In genomic region chr11:15852179-15852578, GRCh38 we compare ENCODE assay signal across 10 cellular contexts.
DNase-seq lines count a peak whose midpoint lies in the region; ATAC-seq and TF ChIP-seq lines count a peak whose summit lies in the region.
"Had no signal": no experiment of that assay in that cellular context is flagged by ENCODE, and none has a peak within 500 bp of the region (broad histone marks: within the 10 kb centered on the region; RNA-seq: fewer than 3 reads in every experiment).

No MANE protein-coding gene starts in this region.

- no peak for DNase-seq in SK-N-SH
- no peak for DNase-seq in Panc1 (ENCODE audit: low read depth, low spot score)
- DNase-seq in fibroblast of the aortic adventitia (ENCODE audit: low read depth): peak; percentile 17
- peak; percentile 55 for DNase-seq in testis
- no peak for DNase-seq in NCI-H2196 (lab: John Stamatoyannopoulos, UW; ENCODE audit: unreplicated experiment)
- no peak for DNase-seq in activated CD4-positive, alpha-beta memory T cell treated with anti-CD3 and anti-CD28 coated beads for 36 hours
- no peak for DNase-seq in mesothelial cell of epicardium (ENCODE audit: low spot score in 2 of 2, unreplicated experiment in 2 of 2)
- DNase-seq: HCEC 1CT had no signal

- H3K36me3 ChIP-seq in SK-N-SH (replicated peaks in 1 of 2; ENCODE audit: control insufficient read depth in 1 of 2, insufficient read depth in 2 of 2, low read length in 1 of 2) (no peaks in the 10 kb centered on the region), Panc1 (ENCODE audit: control insufficient read depth, insufficient read depth, low read length) (no peaks in the 10 kb centered on the region), testis (ENCODE audit: low read depth, missing control alignments) (no peaks in the 10 kb centered on the region)

- no peak overlapping the region for H2AFZ ChIP-seq in SK-N-SH (ENCODE audit: low read depth)

- TF ChIP-seq CTCF in SK-N-SH (IDR thresholded peaks at IDR 0.05): peak; percentile 41
- peak; percentile 45 for TF ChIP-seq CTCF in Panc1 (IDR thresholded peaks at IDR 0.05)
- TF ChIP-seq CTCF in fibroblast of the aortic adventitia (IDR thresholded peaks at IDR 0.05; ENCODE audit: insufficient read depth, low read length): peak; percentile 42
- TF ChIP-seq CTCF in testis (IDR thresholded peaks at IDR 0.05): peak in 2 of 3 experiments; percentile 24 to 43
- TF ChIP-seq CTCF in mesothelial cell of epicardium (IDR thresholded peaks at IDR 0.05; ENCODE audit: unreplicated experiment): no peak

- no peak overlapping the region for H3K4me2 ChIP-seq in SK-N-SH

- no peak overlapping the region for H3K4me3 Mint-ChIP-seq in activated CD4-positive, alpha-beta memory T cell treated with anti-CD3 and anti-CD28 coated beads for 36 hours
- H3K4me3 Mint-ChIP-seq in mesothelial cell of epicardium: no peak overlapping the region

- H3K9me3 ChIP-seq in SK-N-SH (no peaks in the 10 kb centered on the region), Panc1 (ENCODE audit: control insufficient read depth, insufficient read depth, low read depth, low read length) (no peaks in the 10 kb centered on the region), testis (no peaks in the 10 kb centered on the region)

- CTCF ChIA-PET in SK-N-SH (lab: Yijun Ruan, JAX): interaction anchor here (0.8 to 1.5 kb wide), 9 partner anchors 8 to 205 kb away, joined by 3 to 5 read pairs (median 3); no protein-coding TSS in a partner anchor
- CTCF ChIA-PET in Panc1 (lab: Charles Lee): interaction anchor here (0.6 kb wide), 1 partner anchor 224 kb away, joined by 5 read pairs; no protein-coding TSS in a partner anchor
- CTCF ChIA-PET in activated CD4-positive, alpha-beta memory T cell treated with anti-CD3 and anti-CD28 coated beads for 36 hours (lab: Charles Lee): interaction anchor here (0.6 to 1.0 kb wide), 3 partner anchors 251 to 762 kb away, joined by 3 read pairs; no protein-coding TSS in a partner anchor

- in situ Hi-C loops in Panc1 (cut with HindIII; ENCODE audit: low pct_unique_long_range_greater_than_20kb, low sequenced_read_pairs): no loop called here

- H3K4me1 ChIP-seq in SK-N-SH (ENCODE audit: control insufficient read depth in 1 of 2, insufficient read depth in 2 of 2, low read depth in 1 of 2, low read length in 1 of 2) (peaks cover 0 to 3% of the 10 kb centered on the region in 2 experiments; a peak in 2 of 4 replicates), Panc1 (ENCODE audit: control insufficient read depth, insufficient read depth, low read length) (no peaks in the 10 kb centered on the region), testis (peaks cover 6% of the 10 kb centered on the region)

- BruUV-seq in Panc1 (replicated peaks; lab: Mats Ljungman, UMichigan): no TSS peak

- 35% methylated on average over 3 of the region's 3 CpGs for WGBS in SK-N-SH (ENCODE audit: low lambda C conversion rate)
- WGBS in testis, 2 donors: 83 to 87% methylated on average over 3 of the region's 3 CpGs

- H3K27ac ChIP-seq in SK-N-SH (ENCODE audit: low read depth in 2 of 2, low read length in 1 of 2): no peak overlapping the region
- H3K27ac ChIP-seq in Panc1 (ENCODE audit: low read length): no peak overlapping the region
- no peak overlapping the region for H3K27ac ChIP-seq in testis

- H3K27me3 Mint-ChIP-seq in activated CD4-positive, alpha-beta memory T cell treated with anti-CD3 and anti-CD28 coated beads for 36 hours: peaks cover 3% of the 10 kb centered on the region
- peaks cover 23% of the 10 kb centered on the region for H3K27me3 Mint-ChIP-seq in mesothelial cell of epicardium (ENCODE audit: low read depth)

- ATAC-seq in SK-N-SH treated with all-trans-retinoic acid at 6 μM for 48 hours (no peak), Panc1 (no peak)

- H3K9me2 ChIP-seq in SK-N-SH: no peaks in the 10 kb centered on the region

- no peaks in the 10 kb centered on the region for H3K9me3 Mint-ChIP-seq in activated CD4-positive, alpha-beta memory T cell treated with anti-CD3 and anti-CD28 coated beads for 36 hours
- H3K9me3 Mint-ChIP-seq in mesothelial cell of epicardium: no peaks in the 10 kb centered on the region
- H3K9me3 Mint-ChIP-seq: activated T-helper 2 cell treated with anti-CD3 and anti-CD28 coated beads, Interferon-gamma antibody, Interleukin-2, Interleukin-4, amounts not matched to agents 10 μg/mL and 5 μg/mL and 100 μg/mL, durations not matched to agents 14 hours and 24 hours and 36 hours had no signal

- no peak overlapping the region for H3K9ac ChIP-seq in SK-N-SH

- no peaks in the 10 kb centered on the region for H3K4me1 Mint-ChIP-seq in activated CD4-positive, alpha-beta memory T cell treated with anti-CD3 and anti-CD28 coated beads for 36 hours (ENCODE audit: low read depth)
- H3K4me1 Mint-ChIP-seq in mesothelial cell of epicardium: peaks cover 4% of the 10 kb centered on the region

- intact Hi-C loops in Panc1 (cut with micrococcal nuclease; ENCODE audit: unreplicated experiment): no loop called here
- intact Hi-C loops in testis (cut with DNase I; ENCODE audit: low total_unique reads): no loop called here
- intact Hi-C loops in activated CD4-positive, alpha-beta memory T cell treated with anti-CD3 and anti-CD28 coated beads for 36 hours (cut with micrococcal nuclease): no loop called here

- POLR2A ChIA-PET in SK-N-SH (lab: Yijun Ruan, JAX): no interaction called here
- POLR2A ChIA-PET in Panc1 (lab: Charles Lee): no interaction called here
- POLR2A ChIA-PET in activated CD4-positive, alpha-beta memory T cell treated with anti-CD3 and anti-CD28 coated beads for 36 hours (lab: Charles Lee): no interaction called here

- TF ChIP-seq EP300 in SK-N-SH (IDR thresholded peaks at IDR 0.05; ENCODE audit: borderline replicate concordance in 1 of 2, low read depth in 1 of 2, low read length in 1 of 2): no peak

- H4K20me1 ChIP-seq in SK-N-SH (ENCODE audit: insufficient read depth): no peaks in the 10 kb centered on the region

- H3F3A ChIP-seq in SK-N-SH (replicated peaks; ENCODE audit: insufficient read depth): no peaks in the 10 kb centered on the region

- H3K4me3 ChIP-seq in SK-N-SH (ENCODE audit: low read depth in 2 of 2, low read length in 1 of 2) (no peak overlapping the region), Panc1 (ENCODE audit: low read depth in 2 of 2, low read length in 2 of 2) (no peak overlapping the region), fibroblast of the aortic adventitia (ENCODE audit: low read depth, low read length) (no peak overlapping the region), testis (no peak overlapping the region)

- no peak overlapping the region for H3K27ac Mint-ChIP-seq in activated CD4-positive, alpha-beta memory T cell treated with anti-CD3 and anti-CD28 coated beads for 36 hours
- H3K27ac Mint-ChIP-seq in mesothelial cell of epicardium: no peak overlapping the region
- H3K27ac Mint-ChIP-seq: activated T-helper 2 cell treated with anti-CD3 and anti-CD28 coated beads, Interferon-gamma antibody, Interleukin-2, Interleukin-4, amounts not matched to agents 10 μg/mL and 5 μg/mL and 100 μg/mL, durations not matched to agents 14 hours and 24 hours and 36 hours had no signal

- H3K79me2 ChIP-seq in SK-N-SH (ENCODE audit: insufficient read depth): no peaks in the 10 kb centered on the region

- no peak for TF ChIP-seq POLR2A in testis (IDR thresholded peaks at IDR 0.05)

- TF ChIP-seq RAD21 in SK-N-SH (IDR thresholded peaks at IDR 0.05; ENCODE audit: low read length): peak; percentile 57

- no peaks in the 10 kb centered on the region for H3K27me3 ChIP-seq in SK-N-SH (ENCODE audit: insufficient read depth)
- H3K27me3 ChIP-seq in Panc1 (ENCODE audit: control insufficient read depth, insufficient read depth, low read length): no peaks in the 10 kb centered on the region; the same call in 1 of the 2 replicates
- H3K27me3 ChIP-seq in testis: no peaks in the 10 kb centered on the region

- H3K36me3 Mint-ChIP-seq in activated CD4-positive, alpha-beta memory T cell treated with anti-CD3 and anti-CD28 coated beads for 36 hours: no peaks in the 10 kb centered on the region
- H3K36me3 Mint-ChIP-seq in mesothelial cell of epicardium: no peaks in the 10 kb centered on the region

TF ChIP-seq in SK-N-SH, 30 proteins besides CTCF, POLR2A, EP300 and RAD21 (continues in another document):
- peak; percentile 40; the same call in 1 of the 2 replicates for TF ChIP-seq SMC3 (IDR thresholded peaks at IDR 0.05; ENCODE audit: low read depth, low read length)

TF ChIP-seq in SK-N-SH treated with all-trans-retinoic acid at 6 μM for 48 hours, 23 proteins besides CTCF, POLR2A, EP300 and RAD21 (continues in another document):
- TF ChIP-seq TCF4 (CRISPR knock-in tag; IDR thresholded peaks at IDR 0.05; ENCODE audit: borderline replicate concordance) (no peak), PATZ1 (CRISPR knock-in tag; IDR thresholded peaks at IDR 0.05; ENCODE audit: borderline replicate concordance) (no peak), SNAI2 (CRISPR knock-in tag; IDR thresholded peaks at IDR 0.05) (no peak), CSDC2 (CRISPR knock-in tag; IDR thresholded peaks at IDR 0.05) (no peak), ARNTL (CRISPR knock-in tag; IDR thresholded peaks at IDR 0.05; ENCODE audit: borderline replicate concordance, low read depth) (no peak), ZC3H10 (CRISPR knock-in tag; IDR thresholded peaks at IDR 0.05) (no peak), PPARA (CRISPR knock-in tag; IDR thresholded peaks at IDR 0.05; ENCODE audit: borderline replicate concordance) (no peak)

Comparison
In these comparisons a context has a peak if more than half of its experiments do, and no peak if none do; other contexts are left out.
1. DNase-seq: peak in fibroblast of the aortic adventitia (single experiment) and testis (single experiment); none in SK-N-SH (single experiment), Panc1 (single experiment), NCI-H2196 (single experiment), activated CD4-positive, alpha-beta memory T cell treated with anti-CD3 and anti-CD28 coated beads for 36 hours (single experiment) and mesothelial cell of epicardium (0 of 2).